In the genomic region with DNA sequence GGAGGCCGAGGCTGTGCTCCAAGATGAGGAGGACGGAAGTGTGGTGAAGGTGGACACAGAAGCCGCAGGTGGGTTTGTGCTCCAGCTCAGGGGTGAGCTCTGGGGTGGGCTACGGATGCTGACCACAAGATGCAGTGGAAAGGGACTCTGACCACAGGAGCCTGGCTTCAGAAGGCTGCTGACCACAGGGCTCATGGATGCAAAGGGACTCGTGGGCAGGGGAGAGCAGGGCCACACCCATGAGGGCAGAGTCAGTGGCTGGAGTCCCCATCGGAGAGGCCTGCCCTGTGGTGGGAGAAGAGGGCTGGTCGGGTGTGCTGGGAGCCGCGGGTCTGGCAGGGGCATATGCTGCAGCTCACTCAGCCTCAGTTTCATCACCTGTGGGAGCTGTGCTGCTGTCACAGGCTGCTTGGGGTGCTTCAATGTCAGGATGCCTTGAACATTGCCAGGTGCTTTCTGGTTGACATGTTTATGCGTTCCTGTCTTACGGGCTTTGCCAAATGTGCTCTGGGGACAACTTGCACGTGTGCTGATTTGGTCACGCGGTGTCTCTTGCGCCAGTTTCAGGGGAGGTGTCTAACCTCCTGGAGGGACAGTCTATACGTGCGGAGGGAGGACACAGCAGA, we compare ENCODE assay signal across 22 cellular contexts. TPM values are rescaled to one million over a fixed set of nuclear protein-coding genes. Genes with fewer than 3 reads are reported as not detected.
"Had no signal": no experiment of that assay in that cellular context is flagged by ENCODE, and none has a peak within 500 bp of the region (broad histone marks: within the 10 kb centered on the region; RNA-seq: fewer than 3 reads in every experiment).

No MANE protein-coding gene starts in this region.

- H3K9me3 ChIP-seq: gastrocnemius medialis, neutrophil, SJSA1 had no signal

- H3K9me3 Mint-ChIP-seq: natural killer cell had no signal

- ATAC-seq: activated T-cell treated with anti-CD3 and anti-CD28 coated beads, Interleukin-2, amount 50 U/mL, for 72 hours; gastrocnemius medialis; heart left ventricle; left lobe of liver; natural killer cell had no signal

- H3K36me3 ChIP-seq: gastrocnemius medialis, neutrophil, SJSA1 had no signal

- DNase-seq: activated B cell treated with CpG ODN at 0.5 μM for 24 hours; activated gamma-delta T cell; activated naive CD8-positive, alpha-beta T cell treated with anti-CD3 and anti-CD28 coated beads for 36 hours; activated T-cell treated with anti-CD3 and anti-CD28 coated beads, Interleukin-2, amount 50 U/mL, for 72 hours; effector memory CD4-positive, alpha-beta T cell; gastrocnemius medialis; heart left ventricle; natural killer cell; stimulated activated CD4-positive, alpha-beta T cell treated with anti-CD3 and anti-CD28 coated beads, Interleukin-15, amount 100 ng/mL, for 24 hours; stimulated activated CD4-positive, alpha-beta T cell treated with anti-CD3 and anti-CD28 coated beads, Interleukin-4, amount 100 ng/mL, for 24 hours; stimulated activated naive CD4-positive, alpha-beta T cell treated with Interleukin-2 at 50 U/mL for 16 hours; substantia nigra; SW 1271 had no signal

- H3K4me1 ChIP-seq: gastrocnemius medialis, heart left ventricle, SJSA1, tibial nerve had no signal

- H3K27me3 ChIP-seq: gastrocnemius medialis, SJSA1, tibial nerve had no signal

- H3K27me3 Mint-ChIP-seq: activated B cell treated with CpG ODN at 0.5 μM for 24 hours; activated naive CD8-positive, alpha-beta T cell treated with anti-CD3 and anti-CD28 coated beads for 36 hours; memory B cell had no signal

- H3K27ac ChIP-seq: gastrocnemius medialis, heart left ventricle, neutrophil, SJSA1, skin epidermis, tibial nerve had no signal

- H3K27ac Mint-ChIP-seq: activated B cell treated with CpG ODN at 0.5 μM for 24 hours; activated naive CD8-positive, alpha-beta T cell treated with anti-CD3 and anti-CD28 coated beads for 36 hours; activated T-cell treated with anti-CD3 and anti-CD28 coated beads, Interleukin-2, amount 50 U/mL, for 72 hours; brain; dendritic cell treated with granulocyte-macrophage colony-stimulating factor and Interleukin-4, amounts not matched to agents 40 ng/mL and 50 ng/mL, for 4 days; memory B cell; natural killer cell had no signal

- H3K4me3 Mint-ChIP-seq: activated B cell treated with CpG ODN at 0.5 μM for 24 hours; activated naive CD8-positive, alpha-beta T cell treated with anti-CD3 and anti-CD28 coated beads for 36 hours; activated T-cell treated with anti-CD3 and anti-CD28 coated beads, Interleukin-2, amount 50 U/mL, for 72 hours; brain; dendritic cell treated with granulocyte-macrophage colony-stimulating factor and Interleukin-4, amounts not matched to agents 40 ng/mL and 50 ng/mL, for 4 days; memory B cell; natural killer cell had no signal

- H3K4me1 Mint-ChIP-seq: activated B cell treated with CpG ODN at 0.5 μM for 24 hours; activated naive CD8-positive, alpha-beta T cell treated with anti-CD3 and anti-CD28 coated beads for 36 hours; brain; memory B cell; natural killer cell had no signal

- H3K4me3 ChIP-seq: gastrocnemius medialis, heart left ventricle, SJSA1, skin epidermis, tibial nerve had no signal

RNA-seq across cellular contexts. Expression of a gene that starts 43.0 kb away (rescaled TPM):
- total RNA-seq: activated B cell treated with CpG ODN at 0.5 μM for 24 hours; activated naive CD8-positive, alpha-beta T cell treated with anti-CD3 and anti-CD28 coated beads for 36 hours; activated T-cell treated with anti-CD3 and anti-CD28 coated beads, Interleukin-2, amount 50 U/mL, for 72 hours; gastrocnemius medialis; natural killer cell; SJSA1; T-helper 2 cell treated with Interferon-gamma antibody and Interleukin-4, amounts not matched to agents 100 ng/mL and 5 ng/mL, for 36 hours; tibial nerve had no signal

RNA-seq across cellular contexts. Expression of a gene that starts 59.8 kb away (rescaled TPM):
- total RNA-seq: activated naive CD8-positive, alpha-beta T cell treated with anti-CD3 and anti-CD28 coated beads for 36 hours had no signal
